ENCODE assay signal across 13 cellular contexts in the genomic region with DNA sequence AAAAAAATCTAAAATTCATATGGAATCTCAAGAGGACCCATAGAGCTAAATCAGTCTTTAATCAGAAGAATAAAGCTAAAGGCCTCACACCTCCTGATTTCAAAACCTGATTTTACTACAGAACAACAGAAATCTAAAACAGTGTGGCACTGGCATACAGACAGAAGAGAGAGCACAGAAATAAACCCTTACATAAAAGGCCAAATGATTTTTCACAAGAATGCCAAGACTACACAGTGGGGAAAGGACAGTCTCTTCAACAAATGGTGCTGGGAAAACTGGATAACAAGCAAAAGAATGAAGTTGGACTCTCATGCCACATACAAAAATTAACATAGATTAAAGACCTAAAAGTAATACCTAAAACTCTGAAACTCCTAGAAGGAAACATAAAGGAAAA.
"Had no signal": no experiment of that assay in that cellular context is flagged by ENCODE, and none has a peak within 500 bp of the region (broad histone marks: within the 10 kb centered on the region; RNA-seq: fewer than 3 reads in every experiment).

No MANE protein-coding gene starts in this region.

- H3K27me3 ChIP-seq: adrenal gland, esophagus muscularis mucosa, left lung had no signal

- H3K4me3 ChIP-seq: adrenal gland, esophagus muscularis mucosa, left lung had no signal

- ATAC-seq: left lung, SK-N-SH treated with all-trans-retinoic acid at 6 μM for 48 hours had no signal

- H3K27me3 Mint-ChIP-seq: memory B cell had no signal

- H3K36me3 ChIP-seq: adrenal gland, esophagus muscularis mucosa, left lung had no signal

- DNase-seq: activated T-cell treated with anti-CD3 and anti-CD28 coated beads, Interleukin-2, amount 50 U/mL, for 48 hours; adrenal gland; central memory CD4-positive, alpha-beta T cell; foreskin fibroblast; head of caudate nucleus; left lung; retina; stimulated activated CD4-positive, alpha-beta T cell treated with anti-CD3 and anti-CD28 coated beads, Interleukin-4, amount 100 ng/mL, for 4 hours had no signal

- H3K4me3 Mint-ChIP-seq: memory B cell had no signal

- H3K27ac ChIP-seq: adrenal gland, esophagus muscularis mucosa, left lung had no signal

- FAIRE-seq: endometrium, urothelium cell line had no signal
